Comparison of ENCODE assay signal across 8 cellular contexts in the genomic region with DNA sequence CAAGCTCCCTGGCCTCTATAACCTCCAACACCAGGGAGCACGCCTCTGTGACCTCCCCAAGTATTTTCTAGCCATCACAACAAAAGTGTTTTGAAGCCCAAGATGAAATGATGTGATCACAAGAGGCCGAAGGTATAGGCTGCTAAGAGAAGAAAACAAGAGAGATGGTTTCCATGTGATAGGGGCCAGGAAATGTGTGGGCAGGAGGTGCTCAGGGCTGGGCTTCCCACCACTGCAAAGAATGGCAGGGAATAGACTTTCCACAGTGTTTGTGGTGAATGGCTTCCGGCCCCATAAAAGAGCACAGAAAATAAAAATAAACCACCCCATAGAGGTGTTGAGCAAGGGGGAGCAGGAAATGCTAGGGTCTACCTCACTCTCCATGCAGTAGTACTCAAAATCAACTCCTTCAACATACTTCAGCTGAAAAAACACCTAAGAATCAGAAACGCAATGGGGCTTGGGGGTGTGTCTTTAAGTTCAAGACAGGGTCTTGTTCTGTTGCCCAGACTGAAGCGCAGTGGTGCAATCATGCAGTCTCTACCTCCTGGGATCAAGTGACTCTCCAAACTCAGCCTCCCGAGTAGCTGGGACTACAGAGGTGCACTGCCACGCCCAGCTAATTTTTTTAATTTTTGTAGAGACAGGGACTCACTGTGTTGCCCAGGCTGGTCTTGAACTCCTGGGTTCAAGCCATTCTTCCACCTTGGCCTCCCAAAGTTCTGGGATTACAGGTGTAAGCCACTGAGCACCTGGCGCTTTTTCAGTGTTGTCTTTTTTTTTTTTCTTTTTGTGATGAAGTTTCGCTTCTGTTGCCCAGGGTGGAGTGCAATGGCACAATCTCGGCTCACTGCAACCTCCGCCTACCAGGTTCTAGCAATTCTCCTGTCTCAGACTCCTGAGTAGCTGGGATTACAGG. TPM values are rescaled to one million over a fixed set of nuclear protein-coding genes. Genes with fewer than 3 reads are reported as not detected.
DNase-seq lines count a peak whose midpoint lies in the region; ATAC-seq lines count a peak whose summit lies in the region.

No MANE protein-coding gene starts in this region.

- peak overlapping the region; percentile 20 to 22 for H3K9ac ChIP-seq in duodenal mucosa (ENCODE audit: low read depth in 1 of 2, low read length in 2 of 2)

- DNase-seq in stimulated activated CD8-positive, alpha-beta memory T cell treated with anti-CD3 and anti-CD28 coated beads, Interleukin-7, amount 100 ng/mL, for 4 hours (ENCODE audit: low read depth in 2 of 2): peak; percentile 70 to 79
- no peak for DNase-seq in mesenteric fat pad (ENCODE audit: low spot score)
- no peak for DNase-seq in amniotic stem cell (lab: John Stamatoyannopoulos, UW)

- ATAC-seq in HG02885 (IDR thresholded peaks at IDR 0.05; ENCODE audit: poor library complexity, unreplicated experiment) (peak; percentile 24), HG03521 (IDR thresholded peaks at IDR 0.05; ENCODE audit: unreplicated experiment) (no peak), GM19467 (IDR thresholded peaks at IDR 0.05; ENCODE audit: unreplicated experiment) (no peak)
- ATAC-seq in activated CD4-positive, CD25-positive, alpha-beta regulatory T cell treated with anti-CD3 and anti-CD28 coated beads, Interleukin-2, amount 50 U/mL, for 24 hours: peak; percentile 21 to 22

- H3K27me3 ChIP-seq in duodenal mucosa (ENCODE audit: control insufficient read depth in 1 of 2, insufficient read depth in 2 of 2, low read length in 2 of 2): no peaks in the 10 kb centered on the region

- peaks cover 9 to 20% of the 10 kb centered on the region in 2 donors for H3K36me3 ChIP-seq in duodenal mucosa (ENCODE audit: control insufficient read depth in 1 of 2, insufficient read depth in 2 of 2, low read length in 2 of 2)

- H3K9me3 ChIP-seq in duodenal mucosa (ENCODE audit: control insufficient read depth in 1 of 2, low read length in 2 of 2): no peaks in the 10 kb centered on the region

- H3K4me3 ChIP-seq in duodenal mucosa (ENCODE audit: low read depth in 1 of 2, low read length in 2 of 2): no peak overlapping the region

- H3K4me1 ChIP-seq in duodenal mucosa (ENCODE audit: control insufficient read depth in 1 of 2, insufficient read depth in 2 of 2, low read length in 2 of 2): peaks cover 57 to 66% of the 10 kb centered on the region in 2 donors

- no peak overlapping the region for H3K27ac ChIP-seq in duodenal mucosa (ENCODE audit: low read depth, low read length)

RNA-seq across cellular contexts. Expression of a gene that starts 27.1 kb away (rescaled TPM):
- 180 TPM for total RNA-seq in mesenteric fat pad

RNA-seq across cellular contexts. Expression of a gene that starts 36.2 kb away (rescaled TPM):
- total RNA-seq in mesenteric fat pad: 36.5 TPM

Comparison
In these comparisons a context has a peak if more than half of its experiments do, and no peak if none do; other contexts are left out.
1. ATAC-seq: peak in HG02885 (single experiment) and activated CD4-positive, CD25-positive, alpha-beta regulatory T cell treated with anti-CD3 and anti-CD28 coated beads, Interleukin-2, amount 50 U/mL, for 24 hours (2 of 2); none in HG03521 (single experiment) and GM19467 (single experiment).
2. DNase-seq: peak in stimulated activated CD8-positive, alpha-beta memory T cell treated with anti-CD3 and anti-CD28 coated beads, Interleukin-7, amount 100 ng/mL, for 4 hours (2 of 2); none in mesenteric fat pad (single experiment) and amniotic stem cell (single experiment).